29 cellular contexts compared by ENCODE assay signal in the genomic region with DNA sequence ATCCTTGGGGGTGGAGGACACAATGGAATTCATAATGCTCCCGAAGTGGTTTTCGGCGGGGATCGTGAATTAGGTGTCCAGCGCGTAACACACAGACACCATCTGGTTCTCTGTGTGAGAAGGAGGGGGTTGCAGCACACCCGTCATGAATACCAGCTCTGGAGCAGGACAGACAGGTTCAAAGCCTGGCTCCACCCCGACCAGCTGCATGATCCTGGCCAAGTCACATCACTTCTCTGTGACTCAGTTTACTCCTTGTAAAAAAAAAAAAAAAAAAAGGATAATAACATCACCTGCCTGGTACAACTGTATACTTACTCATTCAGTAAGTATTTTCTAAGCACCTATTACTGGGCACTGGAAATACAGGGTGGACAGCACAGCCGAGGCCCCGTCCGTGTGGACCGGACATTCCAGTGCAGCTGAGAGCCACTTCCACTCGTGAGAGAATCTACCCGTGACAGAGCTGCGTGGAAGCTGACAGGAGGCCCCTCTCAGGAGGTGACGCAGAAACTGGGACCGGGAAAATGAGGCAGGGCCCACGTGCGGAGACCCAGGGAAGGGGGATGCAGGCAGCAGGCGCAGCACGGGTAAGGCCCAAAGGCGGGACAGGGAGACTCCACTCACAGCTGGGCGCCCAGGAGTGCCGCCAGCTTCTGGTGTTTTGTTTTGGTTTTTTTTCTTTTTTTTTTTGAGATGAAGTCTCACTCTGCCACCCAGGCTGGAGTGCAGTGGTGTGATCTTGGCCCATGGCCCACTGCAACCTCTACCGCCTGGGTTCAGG. TPM values are rescaled to one million over a fixed set of nuclear protein-coding genes. Genes with fewer than 3 reads are reported as not detected.
"Had no signal": no experiment of that assay in that cellular context is flagged by ENCODE, and none has a peak within 500 bp of the region (broad histone marks: within the 10 kb centered on the region; RNA-seq: fewer than 3 reads in every experiment).

No MANE protein-coding gene starts in this region.

- H3K4me3 Mint-ChIP-seq: effector memory CD8-positive, alpha-beta T cell; immature natural killer cell; memory B cell; mesothelial cell of epicardium; naive B cell; natural killer cell treated with Interleukin-12 subunit alpha and Interleukin-12 subunit beta and Interleukin-15 and Interleukin-18, amount 100 ng/mL, for 72 hours; neural crest cell; stimulated activated memory B cell treated with anti-CD40 and anti-IgM and Interleukin-4, amounts not matched to agents 10 μg/mL and 1 μg/mL and 100 μg/mL, for 72 hours had no signal

- H3K36me3 Mint-ChIP-seq: naive B cell; natural killer cell treated with Interleukin-12 subunit alpha and Interleukin-12 subunit beta and Interleukin-15 and Interleukin-18, amount 100 ng/mL, for 72 hours had no signal

- H3K4me1 Mint-ChIP-seq: immature natural killer cell; memory B cell; mesothelial cell of epicardium; naive B cell; neural crest cell; stimulated activated memory B cell treated with anti-CD40 and anti-IgM and Interleukin-4, amounts not matched to agents 10 μg/mL and 1 μg/mL and 100 μg/mL, for 72 hours had no signal

- H3K4me1 ChIP-seq: foreskin keratinocyte, gastroesophageal sphincter, heart right ventricle, prostate gland, spleen, testis, tibial artery, upper lobe of left lung had no signal

- H3K27ac ChIP-seq: coronary artery, foreskin keratinocyte, gastroesophageal sphincter, heart right ventricle, prostate gland, spleen, testis, tibial artery, upper lobe of left lung had no signal

- H3K4me3 ChIP-seq: coronary artery, gastroesophageal sphincter, heart right ventricle, lung, mucosa of descending colon, prostate gland, skin epidermis, spleen, testis, tibial artery, upper lobe of left lung had no signal

- DNase-seq: effector memory CD8-positive, alpha-beta T cell; erythroblast; foreskin keratinocyte; heart right ventricle; hippocampal formation; immature natural killer cell; islet precursor cell; mucosa of descending colon; naive B cell; spleen; stimulated activated CD4-positive, alpha-beta T cell treated with anti-CD3 and anti-CD28 coated beads, Interleukin-4, amount 100 ng/mL, for 4 hours; stimulated activated naive CD8-positive, alpha-beta T cell treated with anti-CD3 and anti-CD28 coated beads, Interleukin-15, Interleukin-2, amounts not matched to agents 100 U/mL and 50 U/mL, for 24 hours; substantia nigra; testis; tibial artery; upper lobe of left lung had no signal

- ATAC-seq: effector memory CD8-positive, alpha-beta T cell; foreskin keratinocyte; gastroesophageal sphincter; heart right ventricle; mucosa of descending colon; natural killer cell treated with Interleukin-12 subunit alpha and Interleukin-12 subunit beta and Interleukin-15 and Interleukin-18, amount 100 ng/mL, for 72 hours; right cardiac atrium; stimulated activated memory B cell treated with anti-CD40 and anti-IgM and Interleukin-4, amounts not matched to agents 10 μg/mL and 1 μg/mL and 100 μg/mL, for 72 hours; stimulated activated naive CD8-positive, alpha-beta T cell treated with anti-CD3 and anti-CD28 coated beads, Interleukin-15, Interleukin-2, amounts not matched to agents 100 U/mL and 50 U/mL, for 24 hours had no signal

- H3K9me3 ChIP-seq: gastroesophageal sphincter, heart right ventricle, mucosa of descending colon, prostate gland, spleen, testis, tibial artery, upper lobe of left lung had no signal

- H3K27ac Mint-ChIP-seq: effector memory CD8-positive, alpha-beta T cell; memory B cell; mesothelial cell of epicardium; naive B cell; natural killer cell treated with Interleukin-12 subunit alpha and Interleukin-12 subunit beta and Interleukin-15 and Interleukin-18, amount 100 ng/mL, for 72 hours; stimulated activated memory B cell treated with anti-CD40 and anti-IgM and Interleukin-4, amounts not matched to agents 10 μg/mL and 1 μg/mL and 100 μg/mL, for 72 hours had no signal

- H3K27me3 Mint-ChIP-seq: effector memory CD8-positive, alpha-beta T cell; memory B cell; naive B cell; natural killer cell treated with Interleukin-12 subunit alpha and Interleukin-12 subunit beta and Interleukin-15 and Interleukin-18, amount 100 ng/mL, for 72 hours; stimulated activated memory B cell treated with anti-CD40 and anti-IgM and Interleukin-4, amounts not matched to agents 10 μg/mL and 1 μg/mL and 100 μg/mL, for 72 hours had no signal

- H3K27me3 ChIP-seq: foreskin keratinocyte, gastroesophageal sphincter, heart right ventricle, spleen, testis, tibial artery, upper lobe of left lung had no signal

RNA-seq across cellular contexts. Expression of gene GP6, which starts 12.9 kb away (rescaled TPM):
- total RNA-seq: dermis microvascular lymphatic vessel endothelial cell, fibroblast of lung, gastroesophageal sphincter had no signal
- polyA plus RNA-seq: fibroblast of lung had no signal
